ENCODE assay signal across 28 cellular contexts in genomic region chr11:96607890-96608558, GRCh38.
A peak's percentile ranks its signal among the peaks of the same experiment; 100 is the strongest.
DNase-seq lines count a peak whose midpoint lies in the region; ATAC-seq, FAIRE-seq and TF ChIP-seq lines count a peak whose summit lies in the region.
"Had no signal": no experiment of that assay in that cellular context is flagged by ENCODE, and none has a peak within 500 bp of the region (broad histone marks: within the 10 kb centered on the region; RNA-seq: fewer than 3 reads in every experiment).

No MANE protein-coding gene starts in this region.

- no peaks in the 10 kb centered on the region for H3K36me3 ChIP-seq in GM23248 (ENCODE audit: low read depth)
- H3K36me3 ChIP-seq in K562 (ENCODE audit: control insufficient read depth, insufficient read depth, low read length): no peaks in the 10 kb centered on the region
- no peaks in the 10 kb centered on the region for H3K36me3 ChIP-seq in iPS-20b (ENCODE audit: insufficient read depth, low read depth, low read length)
- H3K36me3 ChIP-seq: gastrocnemius medialis, SJSA1, thyroid gland had no signal

- TF ChIP-seq POLR2A in K562 (conservative IDR thresholded peaks at IDR 0.05): no peak

- H3K79me2 ChIP-seq in GM23248 (ENCODE audit: insufficient read depth) (no peaks in the 10 kb centered on the region), K562 (ENCODE audit: control insufficient read depth, insufficient read depth, low read length) (no peaks in the 10 kb centered on the region)

- no peaks in the 10 kb centered on the region for H3K9me3 ChIP-seq in GM23248 (ENCODE audit: low read depth)
- no peaks in the 10 kb centered on the region for H3K9me3 ChIP-seq in K562 (replicated peaks; ENCODE audit: control insufficient read depth, insufficient read depth, low read depth, low read length)
- H3K9me3 ChIP-seq in iPS-20b (ENCODE audit: insufficient read depth, low read depth, low read length): no peaks in the 10 kb centered on the region
- H3K9me3 ChIP-seq: gastrocnemius medialis, psoas muscle, SJSA1, thyroid gland had no signal

- H3K9ac ChIP-seq in GM23248 (no peak overlapping the region), K562 (ENCODE audit: insufficient read depth in 1 of 2, low read depth in 2 of 2, low read length in 2 of 2) (no peak overlapping the region), iPS-20b (ENCODE audit: low read depth, low read length) (no peak overlapping the region)

- no peak for TF ChIP-seq CTCF in K562 (IDR thresholded peaks at IDR 0.05 in 2 of 3, conservative IDR thresholded peaks at IDR 0.05 in 1 of 3; ENCODE audit: insufficient read depth in 2 of 3, low read depth in 1 of 3, low read length in 3 of 3)

- no peaks in the 10 kb centered on the region for H3K27me3 Mint-ChIP-seq in activated CD8-positive, alpha-beta memory T cell treated with anti-CD3 and anti-CD28 coated beads, Interleukin-2, amount 10 ng/mL, durations not matched to agents 7 days and 5 days
- H3K27me3 Mint-ChIP-seq: activated naive CD4-positive, alpha-beta T cell treated with anti-CD3 and anti-CD28 coated beads, Interleukin-2, amount 10 ng/mL, durations not matched to agents 7 days and 5 days; central memory CD8-positive, alpha-beta T cell had no signal

- no peak overlapping the region for H3K27ac ChIP-seq in GM23248
- H3K27ac ChIP-seq in K562 (ENCODE audit: extremely low read depth, low read depth, low read length): no peak overlapping the region
- H3K27ac ChIP-seq in iPS-20b (ENCODE audit: low read length): no peak overlapping the region
- H3K27ac ChIP-seq: gastrocnemius medialis, psoas muscle, SJSA1, thyroid gland had no signal

- no peaks in the 10 kb centered on the region for H3K9me3 Mint-ChIP-seq in activated CD8-positive, alpha-beta memory T cell treated with anti-CD3 and anti-CD28 coated beads, Interleukin-2, amount 10 ng/mL, durations not matched to agents 7 days and 5 days (ENCODE audit: low read depth)
- H3K9me3 Mint-ChIP-seq: activated naive CD4-positive, alpha-beta T cell treated with anti-CD3 and anti-CD28 coated beads, Interleukin-2, amount 10 ng/mL, durations not matched to agents 7 days and 5 days; neural crest cell had no signal

- H3K4me2 ChIP-seq in GM23248 (ENCODE audit: unreplicated experiment) (no peak overlapping the region), K562 (ENCODE audit: insufficient read depth, low read length) (no peak overlapping the region)

- no peak overlapping the region for H3K27ac Mint-ChIP-seq in activated CD8-positive, alpha-beta memory T cell treated with anti-CD3 and anti-CD28 coated beads, Interleukin-2, amount 10 ng/mL, durations not matched to agents 7 days and 5 days
- H3K27ac Mint-ChIP-seq: activated naive CD4-positive, alpha-beta T cell treated with anti-CD3 and anti-CD28 coated beads, Interleukin-2, amount 10 ng/mL, durations not matched to agents 7 days and 5 days; activated T-cell treated with anti-CD3 and anti-CD28 coated beads, Interleukin-2, amount 50 U/mL, for 72 hours had no signal

- ATAC-seq in K562: no peak
- ATAC-seq in GM21423 (IDR thresholded peaks at IDR 0.05; ENCODE audit: unreplicated experiment): no peak
- no peak for ATAC-seq in activated CD8-positive, alpha-beta memory T cell treated with anti-CD3 and anti-CD28 coated beads, Interleukin-2, amount 10 ng/mL, durations not matched to agents 7 days and 5 days
- ATAC-seq: activated CD4-positive, CD25-positive, alpha-beta regulatory T cell treated with anti-CD3 and anti-CD28 coated beads, Interleukin-2, amount 50 U/mL, for 24 hours; activated T-cell treated with anti-CD3 and anti-CD28 coated beads, Interleukin-2, amount 50 U/mL, for 72 hours; gastrocnemius medialis; left ventricle myocardium superior; psoas muscle; stimulated activated naive CD8-positive, alpha-beta T cell treated with anti-CD3 and anti-CD28 coated beads, Interleukin-15, Interleukin-2, amounts not matched to agents 100 U/mL and 50 U/mL, for 24 hours had no signal

- H3F3A ChIP-seq in GM23248 (ENCODE audit: insufficient read depth): no peaks in the 10 kb centered on the region

- H3K9me1 ChIP-seq in K562 (ENCODE audit: control insufficient read depth, insufficient read depth, low read length): no peaks in the 10 kb centered on the region

- intact Hi-C loops in K562 (cut with micrococcal nuclease): no loop called here

- in situ Hi-C loops in GM23248 (cut with MboI) (no loop called here), K562 (cut with MboI) (no loop called here)

- POLR2A ChIA-PET in K562 (lab: Yijun Ruan, JAX): interaction anchor here (1.0 to 1.6 kb wide), 2 partner anchors 10 to 50 kb away, joined by 3 to 5 read pairs; no protein-coding TSS in a partner anchor

- H3K4me3 Mint-ChIP-seq in activated CD8-positive, alpha-beta memory T cell treated with anti-CD3 and anti-CD28 coated beads, Interleukin-2, amount 10 ng/mL, durations not matched to agents 7 days and 5 days: no peak overlapping the region
- H3K4me3 Mint-ChIP-seq: activated naive CD4-positive, alpha-beta T cell treated with anti-CD3 and anti-CD28 coated beads, Interleukin-2, amount 10 ng/mL, durations not matched to agents 7 days and 5 days; activated T-cell treated with anti-CD3 and anti-CD28 coated beads, Interleukin-2, amount 50 U/mL, for 72 hours; central memory CD8-positive, alpha-beta T cell; neural crest cell had no signal

- H3K4me3 ChIP-seq in GM23248 (no peak overlapping the region), K562 (no peak overlapping the region), iPS-20b (ENCODE audit: low read length) (peak overlapping the region; percentile 21; the same call in 1 of the 2 replicates)
- H3K4me3 ChIP-seq: gastrocnemius medialis, psoas muscle, SJSA1, thyroid gland had no signal

- TF ChIP-seq RAD21 in K562 (CRISPR knock-in tag; conservative IDR thresholded peaks at IDR 0.05 in 1 of 2, IDR thresholded peaks at IDR 0.05 in 1 of 2): no peak

- H3K36me3 Mint-ChIP-seq in activated CD8-positive, alpha-beta memory T cell treated with anti-CD3 and anti-CD28 coated beads, Interleukin-2, amount 10 ng/mL, durations not matched to agents 7 days and 5 days: no peaks in the 10 kb centered on the region
- H3K36me3 Mint-ChIP-seq: activated naive CD4-positive, alpha-beta T cell treated with anti-CD3 and anti-CD28 coated beads, Interleukin-2, amount 10 ng/mL, durations not matched to agents 7 days and 5 days had no signal

- H3K27me3 ChIP-seq in GM23248 (replicated peaks; ENCODE audit: insufficient read depth) (no peaks in the 10 kb centered on the region), K562 (ENCODE audit: control insufficient read depth in 2 of 2, insufficient read depth in 2 of 2, low read length in 2 of 2) (no peaks in the 10 kb centered on the region), iPS-20b (ENCODE audit: insufficient read depth, low read length) (peaks cover 34% of the 10 kb centered on the region)
- H3K27me3 ChIP-seq: gastrocnemius medialis, SJSA1, thyroid gland had no signal

- CTCF ChIA-PET in K562 (lab: Yijun Ruan, JAX; ENCODE audit: low intra/inter-chr PET ratio): no interaction called here
- CTCF ChIA-PET in activated CD8-positive, alpha-beta memory T cell treated with anti-CD3 and anti-CD28 coated beads, Interleukin-2, amount 10 ng/mL, durations not matched to agents 7 days and 5 days (lab: Charles Lee): no interaction called here

- peak; percentile 1 for DNase-seq in GM23248
- DNase-seq in NCI-H226: peak; percentile 56
- DNase-seq in K562 (ENCODE audit: extremely low read depth in 1 of 4, low spot score in 3 of 4): no peak
- no peak for DNase-seq in activated CD8-positive, alpha-beta memory T cell treated with anti-CD3 and anti-CD28 coated beads, Interleukin-2, amount 10 ng/mL, durations not matched to agents 7 days and 5 days
- DNase-seq in NCI-H748 treated with DMSO at 0.1 percent for 48 hours (lab: John Stamatoyannopoulos, UW): no peak
- DNase-seq in NCI-H1105 (lab: John Stamatoyannopoulos, UW): no peak
- DNase-seq: activated naive CD4-positive, alpha-beta T cell treated with anti-CD3 and anti-CD28 coated beads, Interleukin-2, amount 10 ng/mL, durations not matched to agents 7 days and 5 days; activated T-cell treated with anti-CD3 and anti-CD28 coated beads, Interleukin-2, amount 50 U/mL, for 72 hours; aorta; DMS 273 treated with DMSO at 0.1 percent for 48 hours; erythroblast; gastrocnemius medialis; Karpas-422; left ventricle myocardium superior; NCI-H1436; NCI-H69; psoas muscle; small intestine; stimulated activated CD4-positive, alpha-beta T cell treated with anti-CD3 and anti-CD28 coated beads, Interleukin-2, amount 100 ng/mL, for 48 hours; stimulated activated naive CD8-positive, alpha-beta T cell treated with anti-CD3 and anti-CD28 coated beads, Interleukin-15, Interleukin-2, amounts not matched to agents 100 U/mL and 50 U/mL, for 24 hours; thyroid gland had no signal

- no peaks in the 10 kb centered on the region for H3K9me2 ChIP-seq in GM23248 (ENCODE audit: insufficient read depth)

- no TSS peak for BruUV-seq in K562 (replicated peaks; lab: Mats Ljungman, UMichigan)

- no peak for TF ChIP-seq EP300 in K562 (IDR thresholded peaks at IDR 0.05; ENCODE audit: low read length)

- no peaks in the 10 kb centered on the region for H4K20me1 ChIP-seq in GM23248 (ENCODE audit: insufficient read depth)
- H4K20me1 ChIP-seq in K562 (replicated peaks; ENCODE audit: control insufficient read depth, insufficient read depth, low read length): no peaks in the 10 kb centered on the region

- no peak for FAIRE-seq in K562 (lab: Jason Lieb, UNC)
- FAIRE-seq: G401.6, small intestine had no signal

- no peaks in the 10 kb centered on the region for H3K4me1 ChIP-seq in GM23248 (ENCODE audit: insufficient read depth)
- no peaks in the 10 kb centered on the region for H3K4me1 ChIP-seq in K562 (replicated peaks in 1 of 2; ENCODE audit: control insufficient read depth in 2 of 2, insufficient read depth in 2 of 2, low read length in 2 of 2)
- peaks cover 27% of the 10 kb centered on the region for H3K4me1 ChIP-seq in iPS-20b (ENCODE audit: insufficient read depth, low read length)
- H3K4me1 ChIP-seq: gastrocnemius medialis, psoas muscle, SJSA1, thyroid gland had no signal

- H2AFZ ChIP-seq in GM23248: no peak overlapping the region
- H2AFZ ChIP-seq in K562 (ENCODE audit: low read depth, low read length): peak overlapping the region; percentile 14; the same call in 1 of the 2 replicates

- 20 to 24% methylated on average over 3 of the region's 3 CpGs for whole genome bisulfite sequencing in GM23248 (ENCODE audit: low coverage in 1 of 2, low lambda C conversion rate in 2 of 2, missing lambda C conversion rate in 2 of 2), 2 experiments
- WGBS in K562 (ENCODE audit: insufficient coverage, low coverage, missing lambda C conversion rate): 13% methylated on average over 3 of the region's 3 CpGs

- no peaks in the 10 kb centered on the region for H3K4me1 Mint-ChIP-seq in activated CD8-positive, alpha-beta memory T cell treated with anti-CD3 and anti-CD28 coated beads, Interleukin-2, amount 10 ng/mL, durations not matched to agents 7 days and 5 days
- H3K4me1 Mint-ChIP-seq: activated naive CD4-positive, alpha-beta T cell treated with anti-CD3 and anti-CD28 coated beads, Interleukin-2, amount 10 ng/mL, durations not matched to agents 7 days and 5 days; central memory CD8-positive, alpha-beta T cell; neural crest cell had no signal

TF ChIP-seq in K562, 482 proteins besides CTCF, POLR2A, EP300 and RAD21 (continues in another document):
- TF ChIP-seq DACH1 (IDR thresholded peaks at IDR 0.05; ENCODE audit: partially characterized antibody): no peak
- peak; percentile 56; the same call in 1 of the 2 replicates for TF ChIP-seq FOSL1 (tag; conservative IDR thresholded peaks at IDR 0.05)
- peak; percentile 88; the same call in 1 of the 2 replicates for TF ChIP-seq SPI1 (IDR thresholded peaks at IDR 0.05; ENCODE audit: borderline replicate concordance, low read depth, low read length)

Comparison
In these comparisons a context has a peak if more than half of its experiments do, and no peak if none do; other contexts are left out.
1. DNase-seq: peak in GM23248 (single experiment) and NCI-H226 (single experiment); none in K562 (0 of 4), activated CD8-positive, alpha-beta memory T cell treated with anti-CD3 and anti-CD28 coated beads, Interleukin-2, amount 10 ng/mL, durations not matched to agents 7 days and 5 days (single experiment), NCI-H748 treated with DMSO at 0.1 percent for 48 hours (single experiment) and NCI-H1105 (single experiment).